Comparison of ENCODE assay signal across 27 cellular contexts in genomic region chr9:123682746-123683145, GRCh38.
"Had no signal": no experiment of that assay in that cellular context is flagged by ENCODE, and none has a peak within 500 bp of the region (broad histone marks: within the 10 kb centered on the region; RNA-seq: fewer than 3 reads in every experiment).

No MANE protein-coding gene starts in this region.

- H3K27me3 ChIP-seq: body of pancreas, esophagus muscularis mucosa, foreskin keratinocyte, gastroesophageal sphincter had no signal

- H3K36me3 ChIP-seq: esophagus muscularis mucosa, gastroesophageal sphincter had no signal

- H3K4me3 ChIP-seq: body of pancreas, esophagus muscularis mucosa, gastroesophageal sphincter had no signal

- H3K27ac ChIP-seq: body of pancreas, esophagus muscularis mucosa, foreskin keratinocyte, gastroesophageal sphincter had no signal

- ATAC-seq: activated CD4-positive, alpha-beta T cell treated with anti-CD3 and anti-CD28 coated beads for 36 hours; activated T-cell treated with anti-CD3 and anti-CD28 coated beads, Interleukin-2, amount 50 U/mL, for 72 hours; body of pancreas; effector memory CD8-positive, alpha-beta T cell; foreskin keratinocyte; gastroesophageal sphincter; SK-N-SH treated with all-trans-retinoic acid at 6 μM for 48 hours; T-helper 17 cell had no signal

- DNase-seq: activated CD4-positive, alpha-beta memory T cell treated with anti-CD3 and anti-CD28 coated beads, Interleukin-2, amount 10 ng/mL, durations not matched to agents 7 days and 5 days; activated CD4-positive, alpha-beta T cell treated with anti-CD3 and anti-CD28 coated beads for 36 hours; activated CD4-positive, alpha-beta T cell treated with anti-CD3 and anti-CD28 coated beads, Interleukin-2, amount 10 ng/mL, durations not matched to agents 7 days and 5 days; activated CD4-positive, alpha-beta T cell treated with anti-CD3 and anti-CD28 coated beads, Interleukin-2, amount 50 U/mL, for 4 hours; activated CD4-positive, CD25-positive, alpha-beta regulatory T cell; activated CD4-positive, CD25-positive, alpha-beta regulatory T cell treated with anti-CD3 and anti-CD28 coated beads, Interleukin-2, amount 50 U/mL, for 72 hours; activated gamma-delta T cell; activated naive CD4-positive, alpha-beta T cell; activated naive CD4-positive, alpha-beta T cell treated with anti-CD3 and anti-CD28 coated beads, Interleukin-2, amount 50 U/mL, for 16 hours; activated T-cell treated with anti-CD3 and anti-CD28 coated beads, Interleukin-2, amount 50 U/mL, for 72 hours; amniotic stem cell; anterior cingulate cortex; body of pancreas; caudate nucleus; cerebellar nuclear complex; cortex of kidney; dermis blood vessel endothelial cell; effector CD4-positive, alpha-beta T cell; effector memory CD8-positive, alpha-beta T cell; erythroblast; foreskin keratinocyte; head of caudate nucleus; T-helper 1 cell; T-helper 17 cell had no signal

- H3K9me3 ChIP-seq: body of pancreas, esophagus muscularis mucosa, gastroesophageal sphincter had no signal

- H3K4me1 ChIP-seq: foreskin keratinocyte had no signal
